In the genomic region with DNA sequence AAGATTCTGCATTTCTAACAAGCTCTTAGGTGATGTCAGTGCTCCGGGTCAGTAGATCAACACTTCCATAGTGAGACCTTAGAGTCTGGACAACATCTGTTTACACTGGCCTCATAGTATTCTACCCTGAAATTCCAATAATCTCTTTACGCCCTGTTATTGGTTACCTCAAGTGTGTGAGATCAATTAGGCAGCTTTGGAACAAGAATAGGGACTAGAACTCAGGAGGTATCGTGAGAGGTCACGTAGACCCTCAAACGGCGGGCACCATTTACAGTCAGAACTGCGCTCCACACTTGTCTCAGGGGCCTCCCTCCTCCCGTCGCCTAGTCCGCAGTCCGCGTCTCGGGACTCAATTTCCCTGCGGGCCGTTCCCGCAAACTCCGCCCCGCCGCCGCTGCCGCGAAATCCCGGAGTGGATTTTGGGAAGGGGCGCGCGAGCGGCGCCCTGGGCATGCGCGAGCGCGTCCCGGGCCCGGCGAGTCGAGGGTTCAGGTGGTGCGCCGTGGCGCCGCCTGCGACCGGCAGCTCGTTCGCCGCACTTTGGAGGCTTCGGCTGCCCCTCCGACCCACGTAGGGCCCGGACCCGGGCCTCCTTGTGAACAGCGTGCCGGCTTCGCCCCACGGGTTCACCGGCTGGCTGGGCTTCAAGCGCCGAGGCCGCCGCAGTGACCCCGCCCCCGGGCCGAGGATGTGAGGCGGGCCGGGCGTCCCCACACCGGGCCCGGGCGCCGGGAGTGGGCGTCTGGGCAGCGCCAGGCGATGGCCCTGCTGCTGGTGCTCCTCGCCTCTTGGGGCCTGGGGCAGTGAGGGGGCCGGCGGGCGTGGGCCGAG, we compare ENCODE assay signal across 8 cellular contexts. TPM values are rescaled to one million over a fixed set of nuclear protein-coding genes. Genes with fewer than 3 reads are reported as not detected.
DNase-seq lines count a peak whose midpoint lies in the region; ATAC-seq and TF ChIP-seq lines count a peak whose summit lies in the region.

A gene with protein sequence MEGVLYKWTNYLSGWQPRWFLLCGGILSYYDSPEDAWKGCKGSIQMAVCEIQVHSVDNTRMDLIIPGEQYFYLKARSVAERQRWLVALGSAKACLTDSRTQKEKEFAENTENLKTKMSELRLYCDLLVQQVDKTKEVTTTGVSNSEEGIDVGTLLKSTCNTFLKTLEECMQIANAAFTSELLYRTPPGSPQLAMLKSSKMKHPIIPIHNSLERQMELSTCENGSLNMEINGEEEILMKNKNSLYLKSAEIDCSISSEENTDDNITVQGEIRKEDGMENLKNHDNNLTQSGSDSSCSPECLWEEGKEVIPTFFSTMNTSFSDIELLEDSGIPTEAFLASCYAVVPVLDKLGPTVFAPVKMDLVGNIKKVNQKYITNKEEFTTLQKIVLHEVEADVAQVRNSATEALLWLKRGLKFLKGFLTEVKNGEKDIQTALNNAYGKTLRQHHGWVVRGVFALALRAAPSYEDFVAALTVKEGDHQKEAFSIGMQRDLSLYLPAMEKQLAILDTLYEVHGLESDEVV (plus strand): TSS at position 498 of the 834 bp plus-strand sequence. CDS start 351 bp downstream, outside the sequence.

- peak within 1 kb of the TSS; percentile 63 for H3K9ac ChIP-seq in HUES48 (ENCODE audit: low read depth, low read length)
- H3K9ac ChIP-seq in muscle layer of colon (ENCODE audit: low read length), result peak within 1 kb of the TSS; percentile 72

- H2AFZ ChIP-seq in OCI-LY7 (ENCODE audit: low read length), result peak within 1 kb of the TSS; percentile 84

- no TSS peak for BruUV-seq in OCI-LY7 (replicated peaks; lab: Mats Ljungman, UMichigan)

- TF ChIP-seq CTCF in OCI-LY7 (conservative IDR thresholded peaks at IDR 0.05; ENCODE audit: low read length), result no peak

- H3K9me3 ChIP-seq in HUES48 (ENCODE audit: control insufficient read depth, insufficient read depth, low read length) (no peaks in the 10 kb centered on the region), OCI-LY7 (ENCODE audit: low read length) (no peaks in the 10 kb centered on the region), esophagus (ENCODE audit: control insufficient read depth in 2 of 2, insufficient read depth in 1 of 2, low read depth in 1 of 2, low read length in 1 of 2) (no peaks in the 10 kb centered on the region), muscle layer of colon (ENCODE audit: low read length) (no peaks in the 10 kb centered on the region)

- H3K4me3 Mint-ChIP-seq in activated T-cell treated with anti-CD3 and anti-CD28 coated beads, Interleukin-2, amount 50 U/mL, for 24 hours, result no peak within 1 kb of the TSS

- H3K27ac Mint-ChIP-seq in activated T-cell treated with anti-CD3 and anti-CD28 coated beads, Interleukin-2, amount 50 U/mL, for 24 hours, result peak within 1 kb of the TSS; percentile 94

- peak within 1 kb of the TSS; percentile 79 for H3K4me3 ChIP-seq in HUES48 (ENCODE audit: low read depth, low read length)
- H3K4me3 ChIP-seq in OCI-LY7 (ENCODE audit: low read depth, low read length, poor library complexity, severe bottlenecking), result peak within 1 kb of the TSS; percentile 81
- peak within 1 kb of the TSS; percentile 79 to 84 for H3K4me3 ChIP-seq in esophagus (ENCODE audit: low read depth in 1 of 2, low read length in 2 of 2)
- H3K4me3 ChIP-seq in muscle layer of colon (ENCODE audit: low read depth in 1 of 2, low read length in 2 of 2), result peak within 1 kb of the TSS; percentile 85 to 92

- POLR2A ChIA-PET in OCI-LY7 (lab: Charles Lee), result interaction anchor here (0.6 to 2.4 kb wide), 8 partner anchors 9 to 232 kb away, joined by 3 to 10 read pairs (median 5); no protein-coding TSS in a partner anchor

- H4K20me1 ChIP-seq in OCI-LY7 (ENCODE audit: insufficient read depth, low read length), result no peaks in the 10 kb centered on the region; the same call in 1 of the 2 replicates

- whole genome bisulfite sequencing in esophagus, 2 donors, result 0% methylated on average over 56 to 77 of the region's 77 CpGs

- no peaks in the 10 kb centered on the region for H3K9me3 Mint-ChIP-seq in activated T-cell treated with anti-CD3 and anti-CD28 coated beads, Interleukin-2, amount 50 U/mL, for 24 hours

- H3K36me3 ChIP-seq in HUES48 (ENCODE audit: control insufficient read depth, insufficient read depth, low read length) (peaks cover 5% of the 10 kb centered on the region; the same call in 1 of the 2 replicates), OCI-LY7 (ENCODE audit: insufficient read depth, low read length) (peaks cover 5% of the 10 kb centered on the region; the same call in 1 of the 2 replicates), esophagus (ENCODE audit: control insufficient read depth in 2 of 2, insufficient read depth in 2 of 2, low read length in 1 of 2) (no peaks in the 10 kb centered on the region), muscle layer of colon (ENCODE audit: insufficient read depth, low read length) (no peaks in the 10 kb centered on the region)

- H3K4me2 ChIP-seq in OCI-LY7 (ENCODE audit: low read length), result peak within 1 kb of the TSS; percentile 98

- peaks cover 41% of the 10 kb centered on the region for H3K4me1 ChIP-seq in HUES48 (ENCODE audit: control insufficient read depth, insufficient read depth, low read length)
- H3K4me1 ChIP-seq in OCI-LY7 (ENCODE audit: insufficient read depth, low read length, poor library complexity, severe bottlenecking), result peaks cover 56% of the 10 kb centered on the region
- peaks cover 2 to 3% of the 10 kb centered on the region in 2 donors for H3K4me1 ChIP-seq in esophagus (ENCODE audit: control insufficient read depth in 2 of 2, insufficient read depth in 2 of 2, low read length in 1 of 2)
- peaks cover 52% of the 10 kb centered on the region for H3K4me1 ChIP-seq in muscle layer of colon (ENCODE audit: insufficient read depth, low read length)

- intact Hi-C loops in OCI-LY7 (cut with micrococcal nuclease; ENCODE audit: unreplicated experiment), result loop anchor here (2.0 to 5.0 kb wide), 3 partner anchors 89 to 451 kb away; a partner anchor contains a TSS

- no peaks in the 10 kb centered on the region for H3K27me3 Mint-ChIP-seq in activated T-cell treated with anti-CD3 and anti-CD28 coated beads, Interleukin-2, amount 50 U/mL, for 24 hours

- CTCF ChIA-PET in OCI-LY7 (lab: Charles Lee; ENCODE audit: unreplicated experiment), result no interaction called here

- H3K9me2 ChIP-seq in OCI-LY7 (ENCODE audit: insufficient read depth, low read length), result no peaks in the 10 kb centered on the region

- H3K27me3 ChIP-seq in HUES48 (ENCODE audit: control insufficient read depth, insufficient read depth, low read length), result no peaks in the 10 kb centered on the region
- no peaks in the 10 kb centered on the region for H3K27me3 ChIP-seq in esophagus (ENCODE audit: control insufficient read depth in 1 of 2, insufficient read depth in 2 of 2, low read length in 2 of 2)
- H3K27me3 ChIP-seq in muscle layer of colon (ENCODE audit: control insufficient read depth in 1 of 2, insufficient read depth in 2 of 2, low read length in 2 of 2), result no peaks in the 10 kb centered on the region

- H3K27ac ChIP-seq in HUES48 (ENCODE audit: low read depth, low read length) (peak within 1 kb of the TSS; percentile 90), OCI-LY7 (ENCODE audit: low read depth, low read length, poor library complexity, severe bottlenecking) (peak within 1 kb of the TSS; percentile 69), esophagus (ENCODE audit: low read depth in 2 of 2, low read length in 1 of 2) (peak within 1 kb of the TSS; percentile 89 to 91), muscle layer of colon (ENCODE audit: low read depth, low read length) (peak within 1 kb of the TSS; percentile 85)

- H3K79me2 ChIP-seq in OCI-LY7 (ENCODE audit: insufficient read depth, low read depth, low read length), result peaks cover 61% of the 10 kb centered on the region

- peaks cover 20% of the 10 kb centered on the region for H3K36me3 Mint-ChIP-seq in activated T-cell treated with anti-CD3 and anti-CD28 coated beads, Interleukin-2, amount 50 U/mL, for 24 hours (ENCODE audit: low read depth)

- ATAC-seq in GM21423 (IDR thresholded peaks at IDR 0.05; ENCODE audit: unreplicated experiment), result peak; percentile 42

- peaks cover 41% of the 10 kb centered on the region for H3K4me1 Mint-ChIP-seq in activated T-cell treated with anti-CD3 and anti-CD28 coated beads, Interleukin-2, amount 50 U/mL, for 24 hours (ENCODE audit: low read depth)

- DNase-seq in DMS 273 treated with DMSO at 0.1 percent for 48 hours (lab: John Stamatoyannopoulos, UW) (peak; percentile 93), OCI-LY7 (ENCODE audit: low spot score) (peak; percentile 94)
- peak; percentile 98 for DNase-seq in activated T-cell treated with anti-CD3 and anti-CD28 coated beads, Interleukin-2, amount 50 U/mL, for 24 hours
- DNase-seq in stimulated activated CD8-positive, alpha-beta memory T cell treated with anti-CD3 and anti-CD28 coated beads, Interleukin-4, amount 100 ng/mL, for 48 hours, result peak; percentile 94

RNA-seq across cellular contexts. Expression of the gene that starts here (rescaled TPM):
- 10.2 and 11.0 TPM in 2 replicates for total RNA-seq in OCI-LY7 (2014; rRNA removed; shearing (Covaris generic))
- total RNA-seq in OCI-LY7 (2022), result 27.9 and 31.7 TPM in 2 replicates
- 1 to 10 TPM; 2.3 to 2.7 TPM for polyA plus RNA-seq in esophagus

Comparison
In these comparisons a context has a peak if more than half of its experiments do, and no peak if none do; other contexts are left out.
1. Peak in every context shown above with its lines: DNase-seq, ATAC-seq, H3K4me3 ChIP-seq and H3K27ac ChIP-seq.